Comparison of ENCODE assay signal across 8 cellular contexts in the genomic region with DNA sequence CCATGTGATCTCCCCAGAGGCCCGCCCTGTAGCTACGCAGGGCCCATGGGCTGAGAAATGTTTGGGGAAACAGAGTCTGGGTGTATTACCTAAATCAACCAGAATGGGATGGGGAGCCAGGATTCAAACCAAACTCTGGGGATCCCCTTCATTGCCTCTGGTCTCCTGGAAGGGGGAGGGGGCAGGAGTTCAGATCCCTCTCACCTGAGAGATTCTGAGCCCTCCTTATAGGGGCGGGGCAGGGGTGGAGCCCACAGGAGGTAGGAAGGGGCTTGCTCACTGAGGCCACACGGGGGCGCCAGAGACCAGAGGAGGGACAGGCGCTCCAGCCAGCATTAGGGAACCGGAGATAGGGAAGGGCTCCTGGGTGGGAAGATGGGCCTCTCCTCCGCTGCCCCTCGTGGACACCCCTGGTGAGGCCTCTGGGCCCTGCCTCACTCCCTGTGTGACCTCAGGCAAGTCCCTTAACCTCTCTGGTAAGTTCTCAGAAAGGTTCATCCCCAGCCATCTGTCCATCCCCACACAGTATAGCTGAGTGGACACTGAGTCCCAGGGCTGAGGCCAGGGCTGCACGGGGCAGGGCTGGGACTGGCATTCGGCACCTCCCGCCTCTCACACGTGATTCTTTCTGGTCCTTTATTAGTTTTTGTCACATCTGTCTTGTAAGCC. TPM values are rescaled to one million over a fixed set of nuclear protein-coding genes. Genes with fewer than 3 reads are reported as not detected.
A peak's percentile ranks its signal among the peaks of the same experiment; 100 is the strongest.
DNase-seq lines count a peak whose midpoint lies in the region; ATAC-seq and TF ChIP-seq lines count a peak whose summit lies in the region.

No MANE protein-coding gene starts in this region.

- H3K4me3 Mint-ChIP-seq in activated B cell treated with CpG ODN at 0.5 μM for 24 hours, result no peak overlapping the region

- TF ChIP-seq CTCF in activated B cell treated with CpG ODN at 0.5 μM for 24 hours (IDR thresholded peaks at IDR 0.05), result peak; percentile 46

- H3K27ac Mint-ChIP-seq in activated B cell treated with CpG ODN at 0.5 μM for 24 hours, result peak overlapping the region; percentile 61

- no peaks in the 10 kb centered on the region for H3K9me3 Mint-ChIP-seq in activated B cell treated with CpG ODN at 0.5 μM for 24 hours

- peaks cover 1% of the 10 kb centered on the region for H3K36me3 Mint-ChIP-seq in activated B cell treated with CpG ODN at 0.5 μM for 24 hours (ENCODE audit: low read depth)

- CTCF ChIA-PET in activated B cell treated with CpG ODN at 0.5 μM for 24 hours (lab: Charles Lee), result interaction anchor here (0.8 to 12.6 kb wide), 19 partner anchors 9 to 506 kb away, joined by 3 to 310 read pairs (median 8); a partner anchor contains a TSS

- POLR2A ChIA-PET in activated B cell treated with CpG ODN at 0.5 μM for 24 hours (lab: Charles Lee), result interaction anchor here (1.1 to 27.6 kb wide), 7 partner anchors 17 to 267 kb away, joined by 3 to 1194 read pairs (median 7); a partner anchor contains a TSS

- DNase-seq in AG20443 (ENCODE audit: low spot score), result peak; percentile 94
- peak; percentile 80 for DNase-seq in HCEC 1CT
- peak; percentile 94 for DNase-seq in NCI-H345 (lab: John Stamatoyannopoulos, UW)
- peak; percentile 90 for DNase-seq in activated B cell treated with CpG ODN at 0.5 μM for 24 hours
- DNase-seq in T47D (ENCODE audit: low read depth in 1 of 2, low spot score in 1 of 2), result peak; percentile 94 to 96
- DNase-seq in inferior parietal cortex (ENCODE audit: extremely low spot score), result peak; percentile 96
- DNase-seq in stimulated activated CD4-positive, alpha-beta T cell treated with anti-CD3 and anti-CD28 coated beads, Interleukin-12 subunit alpha, Interleukin-12 subunit beta, amount 100 ng/mL, for 48 hours (ENCODE audit: low read depth in 2 of 3, low spot score in 1 of 3), result peak; percentile 87 to 96 (median 92)

- ATAC-seq in activated B cell treated with CpG ODN at 0.5 μM for 24 hours (ENCODE audit: low read depth) (peak; percentile 21), HG03045 (IDR thresholded peaks at IDR 0.05; ENCODE audit: unreplicated experiment) (no peak)

- H3K4me1 Mint-ChIP-seq in activated B cell treated with CpG ODN at 0.5 μM for 24 hours, result peaks cover 64% of the 10 kb centered on the region

- in situ Hi-C loops in T47D (cut with HindIII; ENCODE audit: low pct_unique_long_range_greater_than_20kb, low sequenced_read_pairs), result no loop called here

- intact Hi-C loops in activated B cell treated with CpG ODN at 0.5 μM for 24 hours (cut with micrococcal nuclease), result loop anchor here (1.0 to 10.0 kb wide), 9 partner anchors 41 to 418 kb away; a partner anchor contains a TSS

- no peaks in the 10 kb centered on the region for H3K27me3 Mint-ChIP-seq in activated B cell treated with CpG ODN at 0.5 μM for 24 hours

RNA-seq across cellular contexts. Expression of a gene that starts 2.7 kb away (rescaled TPM):
- 2.2 and 3.7 TPM in 2 replicates for total RNA-seq in activated B cell treated with CpG ODN at 0.5 μM for 24 hours

RNA-seq across cellular contexts. Expression of a gene that starts 31.3 kb away (rescaled TPM):
- total RNA-seq in activated B cell treated with CpG ODN at 0.5 μM for 24 hours, result 357 and 360 TPM in 2 replicates

RNA-seq across cellular contexts. Expression of a gene that starts 36.8 kb away (rescaled TPM):
- 35.1 and 44.6 TPM in 2 replicates for total RNA-seq in activated B cell treated with CpG ODN at 0.5 μM for 24 hours

RNA-seq across cellular contexts. Expression of a gene that starts 44.1 kb away (rescaled TPM):
- 69.1 and 73.6 TPM in 2 replicates for total RNA-seq in activated B cell treated with CpG ODN at 0.5 μM for 24 hours
